ENCODE assay signal across 1 cellular context in genomic region chrX:65534450-65535292, GRCh38.
TF ChIP-seq lines count a peak whose summit lies in the region.

Gene LAS1L, minus strand, starts transcription at chrX:65534787. Its CDS starts 72 bp downstream, at chrX:65534715.

TF ChIP-seq in GM12878, 131 proteins besides CTCF, POLR2A, EP300 and RAD21 (continued from another document and continues in another):
- TF ChIP-seq NFIC (IDR thresholded peaks at IDR 0.05; ENCODE audit: low read depth, low read length) (0 out of 2 replicates have a peak, but pooled peaks have one; percentile 36), RCOR1 (conservative IDR thresholded peaks at IDR 0.05; ENCODE audit: low read depth, low read length) (no peak), PBX3 (IDR thresholded peaks at IDR 0.05; ENCODE audit: insufficient replicate concordance, low read depth, low read length) (no peak), PKNOX1 (IDR thresholded peaks at IDR 0.05) (peak; percentile 82), USF2 (IDR thresholded peaks at IDR 0.05; ENCODE audit: borderline replicate concordance, low read depth, low read length) (no peak), CBX5 (IDR thresholded peaks at IDR 0.05; ENCODE audit: low read depth) (0 out of 2 replicates have a peak, but pooled peaks have one; percentile 69), MEF2A (IDR thresholded peaks at IDR 0.05; ENCODE audit: insufficient read depth, low read depth, low read length) (no peak), FOXM1 (IDR thresholded peaks at IDR 0.05; ENCODE audit: low read depth, low read length) (0 out of 2 replicates have a peak, but pooled peaks have one; percentile 7), CHD2 (IDR thresholded peaks at IDR 0.05; ENCODE audit: borderline replicate concordance, low read depth, low read length) (peak; percentile 92), ZSCAN29 (IDR thresholded peaks at IDR 0.05) (peak; percentile 78), WRNIP1 (IDR thresholded peaks at IDR 0.05; ENCODE audit: borderline replicate concordance, low read depth, low read length) (peak; percentile 78; the same call in 1 of the 2 replicates), NBN (IDR thresholded peaks at IDR 0.05) (peak; percentile 44; the same call in 1 of the 2 replicates), E2F8 (IDR thresholded peaks at IDR 0.05; ENCODE audit: low read depth, partially characterized antibody) (peak; percentile 87), SPI1 (IDR thresholded peaks at IDR 0.05; ENCODE audit: borderline replicate concordance, insufficient read depth, low read depth, low read length) (no peak), ASH2L (IDR thresholded peaks at IDR 0.05; ENCODE audit: borderline replicate concordance, low read depth) (no peak), MYC (IDR thresholded peaks at IDR 0.05; ENCODE audit: insufficient read depth, insufficient read length, insufficient replicate concordance, low read length, severe bottlenecking) (peak; percentile 44), IRF4 (IDR thresholded peaks at IDR 0.05; ENCODE audit: low read depth, low read length) (0 out of 2 replicates have a peak, but pooled peaks have one; percentile 36), ZNF687 (IDR thresholded peaks at IDR 0.05) (0 out of 2 replicates have a peak, but pooled peaks have one; percentile 47), IRF5 (IDR thresholded peaks at IDR 0.05; ENCODE audit: borderline replicate concordance) (no peak), JUND (IDR thresholded peaks at IDR 0.05; ENCODE audit: low read depth, low read length) (no peak), CHD1 (IDR thresholded peaks at IDR 0.05; ENCODE audit: low read depth, low read length) (no peak), CBX3 (IDR thresholded peaks at IDR 0.05; ENCODE audit: borderline replicate concordance, low read depth) (no peak), SREBF1 (IDR thresholded peaks at IDR 0.05; ENCODE audit: low read length) (peak; percentile 77), HCFC1 (IDR thresholded peaks at IDR 0.05; ENCODE audit: low read length) (peak; percentile 86), TARDBP (IDR thresholded peaks at IDR 0.05; ENCODE audit: borderline replicate concordance) (no peak), MAX (IDR thresholded peaks at IDR 0.05; ENCODE audit: low read depth, low read length) (peak; percentile 81; the same call in 1 of the 2 replicates)
- TF ChIP-seq, protein P1, sequence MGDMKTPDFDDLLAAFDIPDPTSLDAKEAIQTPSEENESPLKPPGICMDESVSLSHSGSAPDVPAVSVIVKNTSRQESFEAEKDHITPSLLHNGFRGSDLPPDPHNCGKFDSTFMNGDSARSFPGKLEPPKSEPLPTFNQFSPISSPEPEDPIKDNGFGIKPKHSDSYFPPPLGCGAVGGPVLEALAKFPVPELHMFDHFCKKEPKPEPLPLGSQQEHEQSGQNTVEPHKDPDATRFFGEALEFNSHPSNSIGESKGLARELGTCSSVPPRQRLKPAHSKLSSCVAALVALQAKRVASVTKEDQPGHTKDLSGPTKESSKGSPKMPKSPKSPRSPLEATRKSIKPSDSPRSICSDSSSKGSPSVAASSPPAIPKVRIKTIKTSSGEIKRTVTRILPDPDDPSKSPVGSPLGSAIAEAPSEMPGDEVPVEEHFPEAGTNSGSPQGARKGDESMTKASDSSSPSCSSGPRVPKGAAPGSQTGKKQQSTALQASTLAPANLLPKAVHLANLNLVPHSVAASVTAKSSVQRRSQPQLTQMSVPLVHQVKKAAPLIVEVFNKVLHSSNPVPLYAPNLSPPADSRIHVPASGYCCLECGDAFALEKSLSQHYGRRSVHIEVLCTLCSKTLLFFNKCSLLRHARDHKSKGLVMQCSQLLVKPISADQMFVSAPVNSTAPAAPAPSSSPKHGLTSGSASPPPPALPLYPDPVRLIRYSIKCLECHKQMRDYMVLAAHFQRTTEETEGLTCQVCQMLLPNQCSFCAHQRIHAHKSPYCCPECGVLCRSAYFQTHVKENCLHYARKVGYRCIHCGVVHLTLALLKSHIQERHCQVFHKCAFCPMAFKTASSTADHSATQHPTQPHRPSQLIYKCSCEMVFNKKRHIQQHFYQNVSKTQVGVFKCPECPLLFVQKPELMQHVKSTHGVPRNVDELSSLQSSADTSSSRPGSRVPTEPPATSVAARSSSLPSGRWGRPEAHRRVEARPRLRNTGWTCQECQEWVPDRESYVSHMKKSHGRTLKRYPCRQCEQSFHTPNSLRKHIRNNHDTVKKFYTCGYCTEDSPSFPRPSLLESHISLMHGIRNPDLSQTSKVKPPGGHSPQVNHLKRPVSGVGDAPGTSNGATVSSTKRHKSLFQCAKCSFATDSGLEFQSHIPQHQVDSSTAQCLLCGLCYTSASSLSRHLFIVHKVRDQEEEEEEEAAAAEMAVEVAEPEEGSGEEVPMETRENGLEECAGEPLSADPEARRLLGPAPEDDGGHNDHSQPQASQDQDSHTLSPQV (IDR thresholded peaks at IDR 0.05), result no peak
- TF ChIP-seq, protein P2, sequence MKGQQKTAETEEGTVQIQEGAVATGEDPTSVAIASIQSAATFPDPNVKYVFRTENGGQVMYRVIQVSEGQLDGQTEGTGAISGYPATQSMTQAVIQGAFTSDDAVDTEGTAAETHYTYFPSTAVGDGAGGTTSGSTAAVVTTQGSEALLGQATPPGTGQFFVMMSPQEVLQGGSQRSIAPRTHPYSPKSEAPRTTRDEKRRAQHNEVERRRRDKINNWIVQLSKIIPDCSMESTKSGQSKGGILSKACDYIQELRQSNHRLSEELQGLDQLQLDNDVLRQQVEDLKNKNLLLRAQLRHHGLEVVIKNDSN (IDR thresholded peaks at IDR 0.05; ENCODE audit: borderline replicate concordance, extremely low read length, insufficient read depth, low read depth, low read length), result no peak
- TF ChIP-seq, protein P3, sequence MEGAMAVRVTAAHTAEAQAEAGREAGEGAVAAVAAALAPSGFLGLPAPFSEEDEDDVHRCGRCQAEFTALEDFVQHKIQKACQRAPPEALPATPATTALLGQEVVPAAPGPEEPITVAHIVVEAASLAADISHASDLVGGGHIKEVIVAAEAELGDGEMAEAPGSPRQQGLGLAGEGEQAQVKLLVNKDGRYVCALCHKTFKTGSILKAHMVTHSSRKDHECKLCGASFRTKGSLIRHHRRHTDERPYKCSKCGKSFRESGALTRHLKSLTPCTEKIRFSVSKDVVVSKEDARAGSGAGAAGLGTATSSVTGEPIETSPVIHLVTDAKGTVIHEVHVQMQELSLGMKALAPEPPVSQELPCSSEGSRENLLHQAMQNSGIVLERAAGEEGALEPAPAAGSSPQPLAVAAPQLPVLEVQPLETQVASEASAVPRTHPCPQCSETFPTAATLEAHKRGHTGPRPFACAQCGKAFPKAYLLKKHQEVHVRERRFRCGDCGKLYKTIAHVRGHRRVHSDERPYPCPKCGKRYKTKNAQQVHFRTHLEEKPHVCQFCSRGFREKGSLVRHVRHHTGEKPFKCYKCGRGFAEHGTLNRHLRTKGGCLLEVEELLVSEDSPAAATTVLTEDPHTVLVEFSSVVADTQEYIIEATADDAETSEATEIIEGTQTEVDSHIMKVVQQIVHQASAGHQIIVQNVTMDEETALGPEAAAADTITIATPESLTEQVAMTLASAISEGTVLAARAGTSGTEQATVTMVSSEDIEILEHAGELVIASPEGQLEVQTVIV (IDR thresholded peaks at IDR 0.05; ENCODE audit: borderline replicate concordance, partially characterized antibody), result peak; percentile 80
